In the genomic region with DNA sequence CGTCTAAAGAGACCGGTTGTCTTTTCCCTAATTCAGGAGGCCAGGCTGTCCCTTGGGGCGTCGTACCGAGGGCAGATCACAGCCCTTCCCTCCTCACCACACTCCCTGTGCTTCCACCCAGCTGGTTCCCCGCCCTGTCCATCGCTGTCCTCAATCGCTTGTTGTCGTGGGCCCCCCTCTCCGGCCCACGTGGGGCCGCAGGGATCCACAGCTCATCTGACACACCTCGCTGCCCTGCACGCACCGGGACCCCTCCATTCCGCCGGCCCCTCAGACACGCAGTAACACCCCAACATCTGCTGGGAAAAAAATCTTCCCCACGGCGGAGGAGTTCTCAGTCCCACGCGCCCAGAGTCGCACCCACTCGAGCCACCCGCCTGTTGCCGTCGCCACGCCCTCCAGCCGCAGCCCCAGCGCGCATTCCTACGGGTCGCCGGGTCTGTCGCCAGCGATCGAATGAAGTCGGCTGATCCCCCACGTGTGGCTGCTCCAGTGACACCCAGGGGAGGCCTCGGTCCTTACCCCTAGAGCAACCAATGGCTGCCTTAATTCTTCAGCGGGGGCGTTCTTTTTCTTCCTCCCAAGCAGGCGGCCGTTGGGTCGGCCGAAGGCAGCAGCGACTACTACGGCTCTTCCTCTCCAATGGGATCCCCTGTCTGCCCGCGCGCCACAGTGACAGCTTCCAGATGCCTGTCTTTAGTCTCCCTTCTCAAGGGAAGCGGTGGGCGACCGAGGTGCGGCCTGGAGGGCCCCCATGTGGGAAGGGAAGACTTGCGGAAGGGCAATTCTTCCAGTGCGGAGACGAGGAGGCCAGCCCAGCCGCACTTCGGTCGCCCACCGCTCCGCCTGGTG, we compare ENCODE assay signal across 1 cellular context.
TF ChIP-seq lines count a peak whose summit lies in the region.

No MANE protein-coding gene starts in this region.

TF ChIP-seq in HepG2, 621 proteins besides CTCF, POLR2A, EP300 and RAD21 (continued from another document and continues in another):
- TF ChIP-seq NFIB (CRISPR knock-in tag; IDR thresholded peaks at IDR 0.05; ENCODE audit: borderline replicate concordance) (0 out of 2 replicates have a peak, but pooled peaks have one; percentile 65), ZNF367 (CRISPR knock-in tag; IDR thresholded peaks at IDR 0.05; ENCODE audit: borderline replicate concordance) (0 out of 2 replicates have a peak, but pooled peaks have one; percentile 28), MBNL3 (CRISPR knock-in tag; conservative IDR thresholded peaks at IDR 0.05) (no peak), ZNF891 (CRISPR knock-in tag; IDR thresholded peaks at IDR 0.05) (0 out of 2 replicates have a peak, but pooled peaks have one; percentile 23), ZNF678 (CRISPR knock-in tag; IDR thresholded peaks at IDR 0.05) (0 out of 2 replicates have a peak, but pooled peaks have one; percentile 39), TSC22D2 (CRISPR knock-in tag; IDR thresholded peaks at IDR 0.05; ENCODE audit: borderline replicate concordance) (no peak), ZNF550 (CRISPR knock-in tag; IDR thresholded peaks at IDR 0.05; ENCODE audit: borderline replicate concordance) (no peak), NFYC (CRISPR knock-in tag; IDR thresholded peaks at IDR 0.05) (no peak; the same call in 1 of the 2 replicates), ZNF652 (CRISPR knock-in tag; IDR thresholded peaks at IDR 0.05; ENCODE audit: borderline replicate concordance, low read depth) (no peak), TEAD2 (CRISPR knock-in tag; IDR thresholded peaks at IDR 0.05) (no peak), BHLHE40 (IDR thresholded peaks at IDR 0.05; ENCODE audit: low read length) (peak; percentile 72; the same call in 1 of the 2 replicates), ZSCAN30 (CRISPR knock-in tag; IDR thresholded peaks at IDR 0.05) (no peak), ZNF549 (CRISPR knock-in tag; IDR thresholded peaks at IDR 0.05) (no peak), ISL2 (CRISPR knock-in tag; IDR thresholded peaks at IDR 0.05) (no peak), MTF1 (CRISPR knock-in tag; IDR thresholded peaks at IDR 0.05) (peak; percentile 49; the same call in 1 of the 2 replicates), MTA1 (CRISPR knock-in tag; IDR thresholded peaks at IDR 0.05; ENCODE audit: borderline replicate concordance) (0 out of 2 replicates have a peak, but pooled peaks have one; percentile 34), CCAR2 (optimal IDR thresholded peaks at IDR 0.05; ENCODE audit: low read depth, low read length) (no peak), ETV6 (CRISPR knock-in tag; conservative IDR thresholded peaks at IDR 0.05) (no peak), ZNF292 (CRISPR knock-in tag; IDR thresholded peaks at IDR 0.05; ENCODE audit: borderline replicate concordance, low read depth) (0 out of 2 replicates have a peak, but pooled peaks have one; percentile 26), SALL1 (CRISPR knock-in tag; IDR thresholded peaks at IDR 0.05) (peak; percentile 19; the same call in 1 of the 2 replicates), YY1 (IDR thresholded peaks at IDR 0.05; ENCODE audit: insufficient read depth, insufficient replicate concordance, low read depth, low read length) (peak; percentile 47), RXRB (CRISPR knock-in tag; IDR thresholded peaks at IDR 0.05; ENCODE audit: borderline replicate concordance) (no peak), ZNF136 (CRISPR knock-in tag; IDR thresholded peaks at IDR 0.05; ENCODE audit: low read depth) (peak; percentile 78; the same call in 1 of the 2 replicates), ERF (CRISPR knock-in tag; IDR thresholded peaks at IDR 0.05) (no peak), SRSF1 (optimal IDR thresholded peaks at IDR 0.05; ENCODE audit: low read depth, low read length) (peak; percentile 87), MEIS2 (CRISPR knock-in tag; IDR thresholded peaks at IDR 0.05) (peak; percentile 21; the same call in 1 of the 2 replicates), NBN (conservative IDR thresholded peaks at IDR 0.05) (no peak)
- TF ChIP-seq, protein P1, sequence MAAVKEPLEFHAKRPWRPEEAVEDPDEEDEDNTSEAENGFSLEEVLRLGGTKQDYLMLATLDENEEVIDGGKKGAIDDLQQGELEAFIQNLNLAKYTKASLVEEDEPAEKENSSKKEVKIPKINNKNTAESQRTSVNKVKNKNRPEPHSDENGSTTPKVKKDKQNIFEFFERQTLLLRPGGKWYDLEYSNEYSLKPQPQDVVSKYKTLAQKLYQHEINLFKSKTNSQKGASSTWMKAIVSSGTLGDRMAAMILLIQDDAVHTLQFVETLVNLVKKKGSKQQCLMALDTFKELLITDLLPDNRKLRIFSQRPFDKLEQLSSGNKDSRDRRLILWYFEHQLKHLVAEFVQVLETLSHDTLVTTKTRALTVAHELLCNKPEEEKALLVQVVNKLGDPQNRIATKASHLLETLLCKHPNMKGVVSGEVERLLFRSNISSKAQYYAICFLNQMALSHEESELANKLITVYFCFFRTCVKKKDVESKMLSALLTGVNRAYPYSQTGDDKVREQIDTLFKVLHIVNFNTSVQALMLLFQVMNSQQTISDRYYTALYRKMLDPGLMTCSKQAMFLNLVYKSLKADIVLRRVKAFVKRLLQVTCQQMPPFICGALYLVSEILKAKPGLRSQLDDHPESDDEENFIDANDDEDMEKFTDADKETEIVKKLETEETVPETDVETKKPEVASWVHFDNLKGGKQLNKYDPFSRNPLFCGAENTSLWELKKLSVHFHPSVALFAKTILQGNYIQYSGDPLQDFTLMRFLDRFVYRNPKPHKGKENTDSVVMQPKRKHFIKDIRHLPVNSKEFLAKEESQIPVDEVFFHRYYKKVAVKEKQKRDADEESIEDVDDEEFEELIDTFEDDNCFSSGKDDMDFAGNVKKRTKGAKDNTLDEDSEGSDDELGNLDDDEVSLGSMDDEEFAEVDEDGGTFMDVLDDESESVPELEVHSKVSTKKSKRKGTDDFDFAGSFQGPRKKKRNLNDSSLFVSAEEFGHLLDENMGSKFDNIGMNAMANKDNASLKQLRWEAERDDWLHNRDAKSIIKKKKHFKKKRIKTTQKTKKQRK (IDR thresholded peaks at IDR 0.05; ENCODE audit: low read length) = no peak
- TF ChIP-seq, protein P2, sequence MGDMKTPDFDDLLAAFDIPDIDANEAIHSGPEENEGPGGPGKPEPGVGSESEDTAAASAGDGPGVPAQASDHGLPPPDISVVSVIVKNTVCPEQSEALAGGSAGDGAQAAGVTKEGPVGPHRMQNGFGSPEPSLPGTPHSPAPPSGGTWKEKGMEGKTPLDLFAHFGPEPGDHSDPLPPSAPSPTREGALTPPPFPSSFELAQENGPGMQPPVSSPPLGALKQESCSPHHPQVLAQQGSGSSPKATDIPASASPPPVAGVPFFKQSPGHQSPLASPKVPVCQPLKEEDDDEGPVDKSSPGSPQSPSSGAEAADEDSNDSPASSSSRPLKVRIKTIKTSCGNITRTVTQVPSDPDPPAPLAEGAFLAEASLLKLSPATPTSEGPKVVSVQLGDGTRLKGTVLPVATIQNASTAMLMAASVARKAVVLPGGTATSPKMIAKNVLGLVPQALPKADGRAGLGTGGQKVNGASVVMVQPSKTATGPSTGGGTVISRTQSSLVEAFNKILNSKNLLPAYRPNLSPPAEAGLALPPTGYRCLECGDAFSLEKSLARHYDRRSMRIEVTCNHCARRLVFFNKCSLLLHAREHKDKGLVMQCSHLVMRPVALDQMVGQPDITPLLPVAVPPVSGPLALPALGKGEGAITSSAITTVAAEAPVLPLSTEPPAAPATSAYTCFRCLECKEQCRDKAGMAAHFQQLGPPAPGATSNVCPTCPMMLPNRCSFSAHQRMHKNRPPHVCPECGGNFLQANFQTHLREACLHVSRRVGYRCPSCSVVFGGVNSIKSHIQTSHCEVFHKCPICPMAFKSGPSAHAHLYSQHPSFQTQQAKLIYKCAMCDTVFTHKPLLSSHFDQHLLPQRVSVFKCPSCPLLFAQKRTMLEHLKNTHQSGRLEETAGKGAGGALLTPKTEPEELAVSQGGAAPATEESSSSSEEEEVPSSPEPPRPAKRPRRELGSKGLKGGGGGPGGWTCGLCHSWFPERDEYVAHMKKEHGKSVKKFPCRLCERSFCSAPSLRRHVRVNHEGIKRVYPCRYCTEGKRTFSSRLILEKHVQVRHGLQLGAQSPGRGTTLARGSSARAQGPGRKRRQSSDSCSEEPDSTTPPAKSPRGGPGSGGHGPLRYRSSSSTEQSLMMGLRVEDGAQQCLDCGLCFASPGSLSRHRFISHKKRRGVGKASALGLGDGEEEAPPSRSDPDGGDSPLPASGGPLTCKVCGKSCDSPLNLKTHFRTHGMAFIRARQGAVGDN (CRISPR knock-in tag; IDR thresholded peaks at IDR 0.05) = peak; percentile 75
- TF ChIP-seq, protein P3, sequence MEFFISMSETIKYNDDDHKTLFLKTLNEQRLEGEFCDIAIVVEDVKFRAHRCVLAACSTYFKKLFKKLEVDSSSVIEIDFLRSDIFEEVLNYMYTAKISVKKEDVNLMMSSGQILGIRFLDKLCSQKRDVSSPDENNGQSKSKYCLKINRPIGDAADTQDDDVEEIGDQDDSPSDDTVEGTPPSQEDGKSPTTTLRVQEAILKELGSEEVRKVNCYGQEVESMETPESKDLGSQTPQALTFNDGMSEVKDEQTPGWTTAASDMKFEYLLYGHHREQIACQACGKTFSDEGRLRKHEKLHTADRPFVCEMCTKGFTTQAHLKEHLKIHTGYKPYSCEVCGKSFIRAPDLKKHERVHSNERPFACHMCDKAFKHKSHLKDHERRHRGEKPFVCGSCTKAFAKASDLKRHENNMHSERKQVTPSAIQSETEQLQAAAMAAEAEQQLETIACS (CRISPR knock-in tag; IDR thresholded peaks at IDR 0.05) = no peak
- TF ChIP-seq, protein P4, sequence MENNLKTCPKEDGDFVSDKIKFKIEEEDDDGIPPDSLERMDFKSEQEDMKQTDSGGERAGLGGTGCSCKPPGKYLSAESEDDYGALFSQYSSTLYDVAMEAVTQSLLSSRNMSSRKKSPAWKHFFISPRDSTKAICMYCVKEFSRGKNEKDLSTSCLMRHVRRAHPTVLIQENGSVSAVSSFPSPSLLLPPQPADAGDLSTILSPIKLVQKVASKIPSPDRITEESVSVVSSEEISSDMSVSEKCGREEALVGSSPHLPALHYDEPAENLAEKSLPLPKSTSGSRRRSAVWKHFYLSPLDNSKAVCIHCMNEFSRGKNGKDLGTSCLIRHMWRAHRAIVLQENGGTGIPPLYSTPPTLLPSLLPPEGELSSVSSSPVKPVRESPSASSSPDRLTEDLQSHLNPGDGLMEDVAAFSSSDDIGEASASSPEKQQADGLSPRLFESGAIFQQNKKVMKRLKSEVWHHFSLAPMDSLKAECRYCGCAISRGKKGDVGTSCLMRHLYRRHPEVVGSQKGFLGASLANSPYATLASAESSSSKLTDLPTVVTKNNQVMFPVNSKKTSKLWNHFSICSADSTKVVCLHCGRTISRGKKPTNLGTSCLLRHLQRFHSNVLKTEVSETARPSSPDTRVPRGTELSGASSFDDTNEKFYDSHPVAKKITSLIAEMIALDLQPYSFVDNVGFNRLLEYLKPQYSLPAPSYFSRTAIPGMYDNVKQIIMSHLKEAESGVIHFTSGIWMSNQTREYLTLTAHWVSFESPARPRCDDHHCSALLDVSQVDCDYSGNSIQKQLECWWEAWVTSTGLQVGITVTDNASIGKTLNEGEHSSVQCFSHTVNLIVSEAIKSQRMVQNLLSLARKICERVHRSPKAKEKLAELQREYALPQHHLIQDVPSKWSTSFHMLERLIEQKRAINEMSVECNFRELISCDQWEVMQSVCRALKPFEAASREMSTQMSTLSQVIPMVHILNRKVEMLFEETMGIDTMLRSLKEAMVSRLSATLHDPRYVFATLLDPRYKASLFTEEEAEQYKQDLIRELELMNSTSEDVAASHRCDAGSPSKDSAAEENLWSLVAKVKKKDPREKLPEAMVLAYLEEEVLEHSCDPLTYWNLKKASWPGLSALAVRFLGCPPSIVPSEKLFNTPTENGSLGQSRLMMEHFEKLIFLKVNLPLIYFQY (CRISPR knock-in tag; IDR thresholded peaks at IDR 0.05; ENCODE audit: borderline replicate concordance) = 0 out of 2 replicates have a peak, but pooled peaks have one; percentile 3
- TF ChIP-seq, protein P5, sequence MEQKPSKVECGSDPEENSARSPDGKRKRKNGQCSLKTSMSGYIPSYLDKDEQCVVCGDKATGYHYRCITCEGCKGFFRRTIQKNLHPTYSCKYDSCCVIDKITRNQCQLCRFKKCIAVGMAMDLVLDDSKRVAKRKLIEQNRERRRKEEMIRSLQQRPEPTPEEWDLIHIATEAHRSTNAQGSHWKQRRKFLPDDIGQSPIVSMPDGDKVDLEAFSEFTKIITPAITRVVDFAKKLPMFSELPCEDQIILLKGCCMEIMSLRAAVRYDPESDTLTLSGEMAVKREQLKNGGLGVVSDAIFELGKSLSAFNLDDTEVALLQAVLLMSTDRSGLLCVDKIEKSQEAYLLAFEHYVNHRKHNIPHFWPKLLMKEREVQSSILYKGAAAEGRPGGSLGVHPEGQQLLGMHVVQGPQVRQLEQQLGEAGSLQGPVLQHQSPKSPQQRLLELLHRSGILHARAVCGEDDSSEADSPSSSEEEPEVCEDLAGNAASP (CRISPR knock-in tag; IDR thresholded peaks at IDR 0.05; ENCODE audit: borderline replicate concordance) = no peak
- TF ChIP-seq, protein P6, sequence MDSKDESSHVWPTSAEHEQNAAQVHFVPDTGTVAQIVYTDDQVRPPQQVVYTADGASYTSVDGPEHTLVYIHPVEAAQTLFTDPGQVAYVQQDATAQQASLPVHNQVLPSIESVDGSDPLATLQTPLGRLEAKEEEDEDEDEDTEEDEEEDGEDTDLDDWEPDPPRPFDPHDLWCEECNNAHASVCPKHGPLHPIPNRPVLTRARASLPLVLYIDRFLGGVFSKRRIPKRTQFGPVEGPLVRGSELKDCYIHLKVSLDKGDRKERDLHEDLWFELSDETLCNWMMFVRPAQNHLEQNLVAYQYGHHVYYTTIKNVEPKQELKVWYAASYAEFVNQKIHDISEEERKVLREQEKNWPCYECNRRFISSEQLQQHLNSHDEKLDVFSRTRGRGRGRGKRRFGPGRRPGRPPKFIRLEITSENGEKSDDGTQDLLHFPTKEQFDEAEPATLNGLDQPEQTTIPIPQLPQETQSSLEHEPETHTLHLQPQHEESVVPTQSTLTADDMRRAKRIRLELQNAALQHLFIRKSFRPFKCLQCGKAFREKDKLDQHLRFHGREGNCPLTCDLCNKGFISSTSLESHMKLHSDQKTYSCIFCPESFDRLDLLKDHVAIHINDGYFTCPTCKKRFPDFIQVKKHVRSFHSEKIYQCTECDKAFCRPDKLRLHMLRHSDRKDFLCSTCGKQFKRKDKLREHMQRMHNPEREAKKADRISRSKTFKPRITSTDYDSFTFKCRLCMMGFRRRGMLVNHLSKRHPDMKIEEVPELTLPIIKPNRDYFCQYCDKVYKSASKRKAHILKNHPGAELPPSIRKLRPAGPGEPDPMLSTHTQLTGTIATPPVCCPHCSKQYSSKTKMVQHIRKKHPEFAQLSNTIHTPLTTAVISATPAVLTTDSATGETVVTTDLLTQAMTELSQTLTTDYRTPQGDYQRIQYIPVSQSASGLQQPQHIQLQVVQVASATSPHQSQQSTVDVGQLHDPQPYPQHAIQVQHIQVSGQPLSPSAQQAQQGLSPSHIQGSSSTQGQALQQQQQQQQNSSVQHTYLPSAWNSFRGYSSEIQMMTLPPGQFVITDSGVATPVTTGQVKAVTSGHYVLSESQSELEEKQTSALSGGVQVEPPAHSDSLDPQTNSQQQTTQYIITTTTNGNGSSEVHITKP (CRISPR knock-in tag; IDR thresholded peaks at IDR 0.05; ENCODE audit: low read depth) = peak; percentile 1; the same call in 1 of the 2 replicates
- TF ChIP-seq, protein P7, sequence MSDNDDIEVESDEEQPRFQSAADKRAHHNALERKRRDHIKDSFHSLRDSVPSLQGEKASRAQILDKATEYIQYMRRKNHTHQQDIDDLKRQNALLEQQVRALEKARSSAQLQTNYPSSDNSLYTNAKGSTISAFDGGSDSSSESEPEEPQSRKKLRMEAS (IDR thresholded peaks at IDR 0.05) = peak; percentile 75
- TF ChIP-seq, protein P8, sequence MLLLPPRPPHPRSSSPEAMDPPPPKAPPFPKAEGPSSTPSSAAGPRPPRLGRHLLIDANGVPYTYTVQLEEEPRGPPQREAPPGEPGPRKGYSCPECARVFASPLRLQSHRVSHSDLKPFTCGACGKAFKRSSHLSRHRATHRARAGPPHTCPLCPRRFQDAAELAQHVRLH (CRISPR knock-in tag; IDR thresholded peaks at IDR 0.05; ENCODE audit: borderline replicate concordance, low read depth) = no peak
